In genomic region chrX:132001127-132001526, GRCh38 we compare ENCODE assay signal across 26 cellular contexts. TPM values are rescaled to one million over a fixed set of nuclear protein-coding genes. Genes with fewer than 3 reads are reported as not detected.
DNase-seq lines count a peak whose midpoint lies in the region; ATAC-seq and TF ChIP-seq lines count a peak whose summit lies in the region.
"Had no signal": no experiment of that assay in that cellular context is flagged by ENCODE, and none has a peak within 500 bp of the region (broad histone marks: within the 10 kb centered on the region; RNA-seq: fewer than 3 reads in every experiment).

No MANE protein-coding gene starts in this region.

- H3K27ac ChIP-seq in RWPE2 (ENCODE audit: poor library complexity, severe bottlenecking): no peak overlapping the region
- H3K27ac ChIP-seq: C4-2B, neural progenitor cell, psoas muscle, upper lobe of right lung, VCaP had no signal

- H3K4me1 Mint-ChIP-seq in activated CD4-positive, alpha-beta memory T cell treated with anti-CD3 and anti-CD28 coated beads for 36 hours (ENCODE audit: low read depth): peaks cover 26% of the 10 kb centered on the region
- peaks cover 15% of the 10 kb centered on the region for H3K4me1 Mint-ChIP-seq in activated CD4-positive, alpha-beta memory T cell treated with anti-CD3 and anti-CD28 coated beads, Interleukin-2, amount 10 ng/mL, durations not matched to agents 7 days and 5 days
- peaks cover 2 to 7% of the 10 kb centered on the region in 2 donors for H3K4me1 Mint-ChIP-seq in effector memory CD8-positive, alpha-beta T cell (ENCODE audit: low read depth in 2 of 2)
- H3K4me1 Mint-ChIP-seq: neural progenitor cell; stimulated activated memory B cell treated with anti-CD40 and anti-IgM and Interleukin-4, amounts not matched to agents 10 μg/mL and 1 μg/mL and 100 μg/mL, for 72 hours had no signal

- H3K27me3 Mint-ChIP-seq in activated CD4-positive, alpha-beta memory T cell treated with anti-CD3 and anti-CD28 coated beads for 36 hours: no peaks in the 10 kb centered on the region
- no peaks in the 10 kb centered on the region for H3K27me3 Mint-ChIP-seq in activated CD4-positive, alpha-beta memory T cell treated with anti-CD3 and anti-CD28 coated beads, Interleukin-2, amount 10 ng/mL, durations not matched to agents 7 days and 5 days
- H3K27me3 Mint-ChIP-seq in effector memory CD8-positive, alpha-beta T cell: no peaks in the 10 kb centered on the region
- H3K27me3 Mint-ChIP-seq: central memory CD8-positive, alpha-beta T cell; stimulated activated memory B cell treated with anti-CD40 and anti-IgM and Interleukin-4, amounts not matched to agents 10 μg/mL and 1 μg/mL and 100 μg/mL, for 72 hours had no signal

- H3K9me3 Mint-ChIP-seq in activated CD4-positive, alpha-beta memory T cell treated with anti-CD3 and anti-CD28 coated beads for 36 hours: no peaks in the 10 kb centered on the region
- no peaks in the 10 kb centered on the region for H3K9me3 Mint-ChIP-seq in activated CD4-positive, alpha-beta memory T cell treated with anti-CD3 and anti-CD28 coated beads, Interleukin-2, amount 10 ng/mL, durations not matched to agents 7 days and 5 days
- H3K9me3 Mint-ChIP-seq in effector memory CD8-positive, alpha-beta T cell: no peaks in the 10 kb centered on the region
- H3K9me3 Mint-ChIP-seq: central memory CD8-positive, alpha-beta T cell; neural progenitor cell; stimulated activated memory B cell treated with anti-CD40 and anti-IgM and Interleukin-4, amounts not matched to agents 10 μg/mL and 1 μg/mL and 100 μg/mL, for 72 hours; T-helper 1 cell treated with Interleukin-12 subunit alpha and Interleukin-12 subunit beta and Interleukin-4 antibody, amounts not matched to agents 30 μg/mL and 1 μg/mL, for 36 hours had no signal

- H3K9me3 ChIP-seq in RWPE2 (ENCODE audit: severe bottlenecking): no peaks in the 10 kb centered on the region
- no peaks in the 10 kb centered on the region for H3K9me3 ChIP-seq in BE2C
- H3K9me3 ChIP-seq: psoas muscle, upper lobe of right lung had no signal

- intact Hi-C loops in activated CD4-positive, alpha-beta memory T cell treated with anti-CD3 and anti-CD28 coated beads for 36 hours (cut with micrococcal nuclease): loop anchor here (1.0 kb wide), 1 partner anchor 14 kb away; no protein-coding TSS in a partner anchor

- no peak overlapping the region for H3K27ac Mint-ChIP-seq in activated CD4-positive, alpha-beta memory T cell treated with anti-CD3 and anti-CD28 coated beads for 36 hours
- no peak overlapping the region for H3K27ac Mint-ChIP-seq in activated CD4-positive, alpha-beta memory T cell treated with anti-CD3 and anti-CD28 coated beads, Interleukin-2, amount 10 ng/mL, durations not matched to agents 7 days and 5 days
- peak overlapping the region in 1 of 2 donors; percentile 29 for H3K27ac Mint-ChIP-seq in effector memory CD8-positive, alpha-beta T cell
- H3K27ac Mint-ChIP-seq: neural progenitor cell; T-helper 1 cell treated with Interleukin-12 subunit alpha and Interleukin-12 subunit beta and Interleukin-4 antibody, amounts not matched to agents 30 μg/mL and 1 μg/mL, for 36 hours had no signal

- H3K4me3 ChIP-seq in RWPE2 (ENCODE audit: severe bottlenecking): no peak overlapping the region
- no peak overlapping the region for H3K4me3 ChIP-seq in BE2C (ENCODE audit: low read depth, low read length)
- H3K4me3 ChIP-seq: neural progenitor cell, psoas muscle, smooth muscle cell, upper lobe of right lung had no signal

- H3K4me1 ChIP-seq in RWPE2 (ENCODE audit: insufficient read depth, poor library complexity, severe bottlenecking): peaks cover 22% of the 10 kb centered on the region
- no peaks in the 10 kb centered on the region for H3K4me1 ChIP-seq in BE2C
- H3K4me1 ChIP-seq: neural progenitor cell, psoas muscle, upper lobe of right lung had no signal

- H3K36me3 Mint-ChIP-seq in activated CD4-positive, alpha-beta memory T cell treated with anti-CD3 and anti-CD28 coated beads for 36 hours: no peaks in the 10 kb centered on the region
- no peaks in the 10 kb centered on the region for H3K36me3 Mint-ChIP-seq in activated CD4-positive, alpha-beta memory T cell treated with anti-CD3 and anti-CD28 coated beads, Interleukin-2, amount 10 ng/mL, durations not matched to agents 7 days and 5 days (ENCODE audit: low read depth)
- no peaks in the 10 kb centered on the region for H3K36me3 Mint-ChIP-seq in effector memory CD8-positive, alpha-beta T cell (ENCODE audit: insufficient read depth)
- H3K36me3 Mint-ChIP-seq: neural progenitor cell; stimulated activated memory B cell treated with anti-CD40 and anti-IgM and Interleukin-4, amounts not matched to agents 10 μg/mL and 1 μg/mL and 100 μg/mL, for 72 hours had no signal

- POLR2A ChIA-PET in activated CD4-positive, alpha-beta memory T cell treated with anti-CD3 and anti-CD28 coated beads for 36 hours (lab: Charles Lee): no interaction called here
- POLR2A ChIA-PET in activated CD4-positive, alpha-beta memory T cell treated with anti-CD3 and anti-CD28 coated beads, Interleukin-2, amount 10 ng/mL, durations not matched to agents 7 days and 5 days (lab: Charles Lee): no interaction called here

- TF ChIP-seq CTCF in RWPE2 (IDR thresholded peaks at IDR 0.05; ENCODE audit: poor library complexity, severe bottlenecking) (no peak), BE2C (IDR thresholded peaks at IDR 0.05; ENCODE audit: low read depth, low read length) (no peak)

- ATAC-seq in RWPE2 (ENCODE audit: low read depth): peak; percentile 89
- peak; percentile 53 for ATAC-seq in effector memory CD8-positive, alpha-beta T cell (replicated peaks)
- ATAC-seq: left cardiac atrium; psoas muscle; stimulated activated memory B cell treated with anti-CD40 and anti-IgM and Interleukin-4, amounts not matched to agents 10 μg/mL and 1 μg/mL and 100 μg/mL, for 72 hours; upper lobe of right lung had no signal

- CTCF ChIA-PET in activated CD4-positive, alpha-beta memory T cell treated with anti-CD3 and anti-CD28 coated beads for 36 hours (lab: Charles Lee): no interaction called here
- CTCF ChIA-PET in activated CD4-positive, alpha-beta memory T cell treated with anti-CD3 and anti-CD28 coated beads, Interleukin-2, amount 10 ng/mL, durations not matched to agents 7 days and 5 days (lab: Charles Lee): no interaction called here

- peak; percentile 47 for DNase-seq in activated CD4-positive, alpha-beta memory T cell treated with anti-CD3 and anti-CD28 coated beads for 36 hours
- DNase-seq in activated CD4-positive, alpha-beta memory T cell treated with anti-CD3 and anti-CD28 coated beads, Interleukin-2, amount 10 ng/mL, durations not matched to agents 7 days and 5 days: no peak
- DNase-seq in RWPE2 (ENCODE audit: low spot score): peak; percentile 40
- DNase-seq in effector memory CD8-positive, alpha-beta T cell: no peak
- DNase-seq in stimulated activated CD4-positive, alpha-beta T cell treated with anti-CD3 and anti-CD28 coated beads, Interleukin-4, amount 100 ng/mL, for 1 hour: peak; percentile 17
- DNase-seq in superior temporal gyrus (ENCODE audit: extremely low spot score): no peak
- DNase-seq in kidney glomerular epithelial cell (lab: John Stamatoyannopoulos, UW): no peak
- DNase-seq in BE2C: no peak
- DNase-seq: activated CD8-positive, alpha-beta memory T cell treated with anti-CD3 and anti-CD28 coated beads, Interleukin-2, amount 50 U/mL, for 4 hours; amniotic stem cell; DMS153; effector memory CD4-positive, alpha-beta T cell; hypothalamus; left cardiac atrium; NCI-H1105; NCI-H524; psoas muscle; SIG-M5; upper lobe of right lung had no signal

- H3K36me3 ChIP-seq in RWPE2 (ENCODE audit: low read depth): no peaks in the 10 kb centered on the region
- no peaks in the 10 kb centered on the region for H3K36me3 ChIP-seq in BE2C
- H3K36me3 ChIP-seq: neural progenitor cell, upper lobe of right lung had no signal

- H3K27me3 ChIP-seq in RWPE2 (ENCODE audit: insufficient read depth, poor library complexity, severe bottlenecking) (no peaks in the 10 kb centered on the region), BE2C (no peaks in the 10 kb centered on the region)
- H3K27me3 ChIP-seq: upper lobe of right lung had no signal

- H3K4me3 Mint-ChIP-seq in activated CD4-positive, alpha-beta memory T cell treated with anti-CD3 and anti-CD28 coated beads for 36 hours: no peak overlapping the region
- no peak overlapping the region for H3K4me3 Mint-ChIP-seq in activated CD4-positive, alpha-beta memory T cell treated with anti-CD3 and anti-CD28 coated beads, Interleukin-2, amount 10 ng/mL, durations not matched to agents 7 days and 5 days
- no peak overlapping the region for H3K4me3 Mint-ChIP-seq in effector memory CD8-positive, alpha-beta T cell
- H3K4me3 Mint-ChIP-seq: central memory CD8-positive, alpha-beta T cell; neural progenitor cell; stimulated activated memory B cell treated with anti-CD40 and anti-IgM and Interleukin-4, amounts not matched to agents 10 μg/mL and 1 μg/mL and 100 μg/mL, for 72 hours; T-helper 1 cell treated with Interleukin-12 subunit alpha and Interleukin-12 subunit beta and Interleukin-4 antibody, amounts not matched to agents 30 μg/mL and 1 μg/mL, for 36 hours had no signal

RNA-seq across cellular contexts. Expression of gene STK26, which starts 22.0 kb away (rescaled TPM):
- total RNA-seq in activated CD4-positive, alpha-beta memory T cell treated with anti-CD3 and anti-CD28 coated beads for 36 hours: 10 to 100 TPM; 60.9 to 64.0 TPM
- total RNA-seq in activated CD4-positive, alpha-beta memory T cell treated with anti-CD3 and anti-CD28 coated beads, Interleukin-2, amount 10 ng/mL, durations not matched to agents 7 days and 5 days: 10 to 100 TPM; 49.8 to 50.8 TPM
- polyA plus RNA-seq in BE2C (2012; ENCODE audit: insufficient read depth, insufficient read length, low read depth): not detected

Comparison
In these comparisons a context has a peak if more than half of its experiments do, and no peak if none do; other contexts are left out.
1. DNase-seq: peak in activated CD4-positive, alpha-beta memory T cell treated with anti-CD3 and anti-CD28 coated beads for 36 hours (single experiment), RWPE2 (single experiment) and stimulated activated CD4-positive, alpha-beta T cell treated with anti-CD3 and anti-CD28 coated beads, Interleukin-4, amount 100 ng/mL, for 1 hour (single experiment); none in activated CD4-positive, alpha-beta memory T cell treated with anti-CD3 and anti-CD28 coated beads, Interleukin-2, amount 10 ng/mL, durations not matched to agents 7 days and 5 days (single experiment), effector memory CD8-positive, alpha-beta T cell (0 of 3), superior temporal gyrus (single experiment), kidney glomerular epithelial cell (single experiment) and BE2C (single experiment).